In the genomic region with DNA sequence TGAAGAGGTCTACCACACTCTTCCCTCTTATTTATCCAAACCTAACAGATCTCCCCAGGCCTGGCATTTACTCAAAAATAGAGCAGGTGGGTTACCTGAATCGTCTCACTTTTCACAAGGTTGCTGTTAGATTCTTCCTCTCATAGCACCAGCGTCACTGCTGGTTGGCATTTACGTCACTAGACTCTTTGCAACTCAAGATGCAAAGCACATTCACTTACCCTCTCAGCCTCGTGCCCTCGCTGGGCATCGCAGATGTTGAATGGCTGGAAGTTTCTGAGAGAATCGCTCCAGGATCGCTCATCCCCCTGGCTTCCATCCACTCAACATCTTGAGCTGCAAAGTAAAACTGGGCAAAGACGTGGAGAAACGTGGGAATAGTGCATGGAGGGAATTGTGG, we compare ENCODE assay signal across 31 cellular contexts. TPM values are rescaled to one million over a fixed set of nuclear protein-coding genes. Genes with fewer than 3 reads are reported as not detected.
"Had no signal": no experiment of that assay in that cellular context is flagged by ENCODE, and none has a peak within 500 bp of the region (broad histone marks: within the 10 kb centered on the region; RNA-seq: fewer than 3 reads in every experiment).

No MANE protein-coding gene starts in this region.

- H3K9ac ChIP-seq: parathyroid adenoma had no signal

- H2AFZ ChIP-seq: parathyroid adenoma had no signal

- H3K4me1 ChIP-seq: parathyroid adenoma, spleen, stomach, thyroid gland, tibial nerve, upper lobe of left lung, uterus had no signal

- H3K4me2 ChIP-seq: smooth muscle cell had no signal

- H3K4me3 ChIP-seq: ovary, psoas muscle, skin epidermis, smooth muscle cell, spleen, stomach, thoracic aorta, thyroid gland, tibial nerve, upper lobe of left lung, uterus had no signal

- H3K27ac ChIP-seq: neutrophil, ovary, parathyroid adenoma, psoas muscle, skin epidermis, spleen, stomach, thyroid gland, tibial nerve, upper lobe of left lung, uterus had no signal

- H3K9me3 ChIP-seq: neutrophil, ovary, psoas muscle, spleen, thoracic aorta, thyroid gland, upper lobe of left lung, uterus had no signal

- DNase-seq: naive B cell; naive thymus-derived CD8-positive, alpha-beta T cell; nephron progenitor cell; nucleus accumbens; ovary; psoas muscle; right cardiac atrium; spleen; stimulated activated CD4-positive, alpha-beta T cell treated with anti-CD3 and anti-CD28 coated beads, Interleukin-15, amount 100 ng/mL, for 24 hours; stimulated activated CD4-positive, alpha-beta T cell treated with anti-CD3 and anti-CD28 coated beads, Interleukin-2, amount 100 ng/mL, for 24 hours; stimulated activated CD4-positive, alpha-beta T cell treated with anti-CD3 and anti-CD28 coated beads, Interleukin-2, amount 100 ng/mL, for 48 hours; stimulated activated CD4-positive, alpha-beta T cell treated with anti-CD3 and anti-CD28 coated beads, Interleukin-4, amount 100 ng/mL, for 24 hours; stimulated activated naive B cell treated with anti-CD40 and anti-IgM and Interleukin-4, amounts not matched to agents 10 μg/mL and 1 μg/mL and 100 μg/mL, for 72 hours; stimulated activated naive CD4-positive, alpha-beta T cell treated with Interleukin-2 at 50 U/mL for 16 hours; stomach; thyroid gland; upper lobe of left lung; uterus had no signal

- H3K36me3 ChIP-seq: neutrophil, ovary, spleen, stomach, thoracic aorta, thyroid gland, tibial nerve, upper lobe of left lung, uterus had no signal

- H3K79me2 ChIP-seq: parathyroid adenoma had no signal

- H3K27me3 ChIP-seq: ovary, thyroid gland, tibial nerve, upper lobe of left lung, uterus had no signal

- ATAC-seq: naive thymus-derived CD8-positive, alpha-beta T cell; natural killer cell treated with Interleukin-12 subunit alpha and Interleukin-12 subunit beta and Interleukin-15 and Interleukin-18, amount 100 ng/mL, for 72 hours; psoas muscle; right cardiac atrium; sciatic nerve; stimulated activated effector memory CD8-positive, alpha-beta T cell treated with anti-CD3 and anti-CD28 coated beads, Interleukin-12 subunit alpha, Interleukin-12 subunit beta, amount 100 ng/mL, for 72 hours; stimulated activated naive B cell treated with anti-CD40 and anti-IgM and Interleukin-4, amounts not matched to agents 10 μg/mL and 1 μg/mL and 100 μg/mL, for 72 hours had no signal

RNA-seq across cellular contexts. Expression of a gene that starts 21.9 kb away (rescaled TPM):
- total RNA-seq: naive thymus-derived CD8-positive, alpha-beta T cell; natural killer cell treated with Interleukin-12 subunit alpha and Interleukin-12 subunit beta and Interleukin-15 and Interleukin-18, amount 100 ng/mL, for 72 hours; neural crest cell; omental fat pad; renal cortical epithelial cell; stomach; subcutaneous adipose tissue; thyroid gland; tibial nerve had no signal
- polyA plus RNA-seq: naive thymus-derived CD8-positive, alpha-beta T cell; smooth muscle cell had no signal
